In genomic region chr19:37564624-37565369, GRCh38 we compare ENCODE assay signal across 30 cellular contexts. TPM values are rescaled to one million over a fixed set of nuclear protein-coding genes. Genes with fewer than 3 reads are reported as not detected.
DNase-seq lines count a peak whose midpoint lies in the region; ATAC-seq, FAIRE-seq and TF ChIP-seq lines count a peak whose summit lies in the region.
"Had no signal": no experiment of that assay in that cellular context is flagged by ENCODE, and none has a peak within 500 bp of the region (broad histone marks: within the 10 kb centered on the region; RNA-seq: fewer than 3 reads in every experiment).

No MANE protein-coding gene starts in this region.

- SMC1A ChIA-PET in GM12878 (lab: Charles Lee; ENCODE audit: uncharacterized antibody, unreplicated experiment), result no interaction called here

- RAD21 ChIA-PET in HCT116 (lab: Charles Lee; ENCODE audit: low non-redundant PET in 1 of 2, low total read pairs in 2 of 2, uncharacterized antibody in 2 of 2, unreplicated experiment in 2 of 2) (no interaction called here), GM12878 (lab: Charles Lee; ENCODE audit: unreplicated experiment) (no interaction called here)

- H3K36me3 ChIP-seq in HCT116 (ENCODE audit: control insufficient read depth in 1 of 2, insufficient read depth in 2 of 2, low read length in 2 of 2), result no peaks in the 10 kb centered on the region
- no peaks in the 10 kb centered on the region for H3K36me3 ChIP-seq in GM12878 (ENCODE audit: control insufficient read depth in 2 of 2, insufficient read depth in 2 of 2, low read length in 1 of 2)
- peaks cover 19% of the 10 kb centered on the region for H3K36me3 ChIP-seq in iPS-20b (ENCODE audit: insufficient read depth, low read depth, low read length)
- H3K36me3 ChIP-seq in vagina, result peaks cover 0 to 96% of the 10 kb centered on the region in 2 donors
- H3K36me3 ChIP-seq: colonic mucosa had no signal

- peak; percentile 93 for FAIRE-seq in A549 (lab: Jason Lieb, UNC)
- FAIRE-seq in GM12878 (lab: Jason Lieb, UNC), result no peak
- FAIRE-seq: bronchial epithelial cell, endometrium, GM18507 had no signal

- no peak for TF ChIP-seq CTCF in A549 (IDR thresholded peaks at IDR 0.05)
- TF ChIP-seq CTCF in HCT116 (IDR thresholded peaks at IDR 0.05 in 2 of 3, conservative IDR thresholded peaks at IDR 0.05 in 1 of 3; ENCODE audit: borderline replicate concordance in 1 of 3, insufficient read depth in 1 of 3, low read depth in 2 of 3, low read length in 2 of 3), result no peak
- no peak for TF ChIP-seq CTCF in GM12878 (IDR thresholded peaks at IDR 0.05 in 2 of 3, conservative IDR thresholded peaks at IDR 0.05 in 1 of 3; ENCODE audit: control insufficient read depth in 2 of 3, extremely low read depth in 1 of 3, insufficient read depth in 1 of 3, low read depth in 3 of 3, low read length in 3 of 3)
- no peak for TF ChIP-seq CTCF in vagina (IDR thresholded peaks at IDR 0.05)

- H3K4me3 ChIP-seq in A549 (no peak overlapping the region), HCT116 (replicated peaks in 1 of 2; ENCODE audit: low read depth in 1 of 2, low read length in 2 of 2) (no peak overlapping the region), GM12878 (no peak overlapping the region), iPS-20b (ENCODE audit: low read length) (0 out of 2 replicates have a peak overlapping the region, but pooled peaks have one; percentile 16), vagina (no peak overlapping the region)
- H3K4me3 ChIP-seq: colonic mucosa had no signal

- H3K9me2 ChIP-seq in HCT116 (ENCODE audit: insufficient read depth), result no peaks in the 10 kb centered on the region

- H3K27me3 ChIP-seq in HCT116 (ENCODE audit: insufficient read depth, low read length) (no peaks in the 10 kb centered on the region), GM12878 (replicated peaks in 1 of 2; ENCODE audit: control insufficient read depth in 2 of 2, insufficient read depth in 2 of 2, low read length in 1 of 2) (no peaks in the 10 kb centered on the region), iPS-20b (ENCODE audit: insufficient read depth, low read length) (no peaks in the 10 kb centered on the region), vagina (no peaks in the 10 kb centered on the region)
- H3K27me3 ChIP-seq: colonic mucosa had no signal

- no peaks in the 10 kb centered on the region for H3K79me2 ChIP-seq in HCT116 (ENCODE audit: insufficient read depth, low read length)
- H3K79me2 ChIP-seq in GM12878 (ENCODE audit: control insufficient read depth, insufficient read depth, low read length), result no peaks in the 10 kb centered on the region

- TF ChIP-seq RAD21 in A549 (conservative IDR thresholded peaks at IDR 0.05 in 1 of 2, IDR thresholded peaks at IDR 0.05 in 1 of 2), result no peak
- TF ChIP-seq RAD21 in HCT116 (IDR thresholded peaks at IDR 0.05; ENCODE audit: low read depth), result no peak
- TF ChIP-seq RAD21 in GM12878 (IDR thresholded peaks at IDR 0.05; ENCODE audit: insufficient read depth, low read depth, low read length), result no peak

- H3K9ac ChIP-seq in HCT116 (ENCODE audit: low read length), result no peak overlapping the region
- no peak overlapping the region for H3K9ac ChIP-seq in GM12878 (ENCODE audit: control insufficient read depth, insufficient read depth, low read length)
- no peak overlapping the region for H3K9ac ChIP-seq in iPS-20b (ENCODE audit: low read depth, low read length)

- H3K4me1 ChIP-seq in A549 (no peaks in the 10 kb centered on the region), HCT116 (ENCODE audit: control insufficient read depth in 1 of 2, insufficient read depth in 2 of 2, low read length in 2 of 2) (no peaks in the 10 kb centered on the region), GM12878 (ENCODE audit: control insufficient read depth, insufficient read depth, low read length) (no peaks in the 10 kb centered on the region), iPS-20b (ENCODE audit: insufficient read depth, low read length) (no peaks in the 10 kb centered on the region), vagina (no peaks in the 10 kb centered on the region)
- H3K4me1 ChIP-seq: colonic mucosa had no signal

- in situ Hi-C loops in GM12878 (cut with MboI), result no loop called here

- 18% methylated on average over 7 of the region's 7 CpGs for WGBS in A549 (ENCODE audit: missing lambda C conversion rate)
- 58% methylated on average over 7 of the region's 7 CpGs for WGBS in GM12878 (ENCODE audit: insufficient coverage, insufficient replicate concordance, low lambda C conversion rate, missing lambda C conversion rate)

- BruUV-seq in HCT116 (replicated peaks; lab: Mats Ljungman, UMichigan) (no TSS peak), GM12878 (replicated peaks; lab: Mats Ljungman, UMichigan) (no TSS peak)

- TF ChIP-seq EP300 in A549 (IDR thresholded peaks at IDR 0.05) (no peak), GM12878 (IDR thresholded peaks at IDR 0.05; ENCODE audit: borderline replicate concordance in 1 of 2, control insufficient read depth in 1 of 2, low read depth in 2 of 2, low read length in 2 of 2) (no peak)

- H4K20me1 ChIP-seq in HCT116 (ENCODE audit: insufficient read depth), result no peaks in the 10 kb centered on the region
- H4K20me1 ChIP-seq in GM12878 (ENCODE audit: control insufficient read depth, insufficient read depth), result no peaks in the 10 kb centered on the region

- peaks cover 100% of the 10 kb centered on the region for H3K9me3 ChIP-seq in A549
- H3K9me3 ChIP-seq in HCT116 (ENCODE audit: control insufficient read depth in 1 of 2, insufficient read depth in 1 of 2, low read depth in 1 of 2, low read length in 2 of 2), result peaks cover 41 to 55% of the 10 kb centered on the region in 2 experiments; a peak in 3 of 4 replicates
- peaks cover 20% of the 10 kb centered on the region for H3K9me3 ChIP-seq in GM12878 (replicated peaks; ENCODE audit: control insufficient read depth, insufficient read depth, low read length)
- peaks cover 97% of the 10 kb centered on the region for H3K9me3 ChIP-seq in iPS-20b (ENCODE audit: insufficient read depth, low read depth, low read length)
- peaks cover 66% of the 10 kb centered on the region for H3K9me3 ChIP-seq in vagina

- ATAC-seq in A549 (no peak), HCT116 (no peak), GM12878 (no peak), GM19467 (IDR thresholded peaks at IDR 0.05; ENCODE audit: unreplicated experiment) (no peak), left ventricle myocardium superior (no peak)
- ATAC-seq: left lobe of liver, natural killer cell had no signal

- H3K27ac ChIP-seq in A549 (no peak overlapping the region), HCT116 (ENCODE audit: low read depth, low read length) (no peak overlapping the region), GM12878 (ENCODE audit: control insufficient read depth, insufficient read depth) (no peak overlapping the region), iPS-20b (ENCODE audit: low read length) (no peak overlapping the region), vagina (no peak overlapping the region)
- H3K27ac ChIP-seq: colonic mucosa, RWPE1 had no signal

- TF ChIP-seq POLR2A in A549 (IDR thresholded peaks at IDR 0.05; ENCODE audit: low read length) (no peak), HCT116 (IDR thresholded peaks at IDR 0.05; ENCODE audit: borderline replicate concordance, extremely low read depth, insufficient read depth, insufficient read length) (no peak), GM12878 (IDR thresholded peaks at IDR 0.05; ENCODE audit: low read depth, low read length) (no peak), vagina (IDR thresholded peaks at IDR 0.05) (no peak)

- CTCF ChIA-PET in A549 (lab: Yijun Ruan, JAX), result no interaction called here
- CTCF ChIA-PET in HCT116 (lab: Charles Lee), result no interaction called here
- CTCF ChIA-PET in GM12878 (lab: Yijun Ruan, JAX), result no interaction called here

- POLR2A ChIA-PET in A549 (lab: Yijun Ruan, JAX) (no interaction called here), HCT116 (lab: Charles Lee) (no interaction called here), GM12878 (lab: Charles Lee) (no interaction called here)

- H3K4me2 ChIP-seq in A549 (no peak overlapping the region), HCT116 (ENCODE audit: low read length) (no peak overlapping the region), GM12878 (ENCODE audit: control insufficient read depth, insufficient read depth) (no peak overlapping the region)

- intact Hi-C loops in HCT116 (cut with micrococcal nuclease), result no loop called here
- intact Hi-C loops in GM12878 (cut with micrococcal nuclease; ENCODE audit: unreplicated experiment), result no loop called here
- intact Hi-C loops in vagina (cut with DNase I), result no loop called here
- intact Hi-C loops in left ventricle myocardium superior (cut with micrococcal nuclease), result no loop called here

- no peak for DNase-seq in A549 (ENCODE audit: low read depth in 1 of 2, low spot score in 1 of 2)
- DNase-seq in HCT116 (ENCODE audit: low read depth, low spot score), result no peak
- no peak for DNase-seq in GM12878 (ENCODE audit: low read depth, low spot score)
- no peak for DNase-seq in NCI-H1930 (lab: John Stamatoyannopoulos, UW)
- no peak for DNase-seq in vagina (ENCODE audit: extremely low spot score in 2 of 2)
- no peak for DNase-seq in left ventricle myocardium superior
- DNase-seq: activated CD4-positive, alpha-beta T cell treated with anti-CD3 and anti-CD28 coated beads, Interleukin-2, amount 50 U/mL, for 48 hours; activated CD4-positive, CD25-positive, alpha-beta regulatory T cell; activated CD8-positive, alpha-beta memory T cell treated with anti-CD3 and anti-CD28 coated beads, Interleukin-2, amount 50 U/mL, for 4 hours; activated naive CD4-positive, alpha-beta T cell treated with anti-CD3 and anti-CD28 coated beads, Interleukin-2, amount 10 ng/mL, durations not matched to agents 7 days and 5 days; amygdala; colonic mucosa; DMS79; GF-D8; hippocampal formation; IMR-90; natural killer cell; NCI-H1092 treated with DMSO at 0.1 percent for 48 hours; NCI-H2029; NCI-H226; NCI-H774; occipital lobe; stimulated activated CD4-positive, alpha-beta T cell treated with anti-CD3 and anti-CD28 coated beads, Interleukin-2, amount 100 ng/mL, for 24 hours had no signal

- H2AFZ ChIP-seq in HCT116 (ENCODE audit: low read depth, low read length, poor library complexity, severe bottlenecking) (no peak overlapping the region), GM12878 (ENCODE audit: control insufficient read depth, low read depth, low read length) (no peak overlapping the region)

RNA-seq across cellular contexts. Expression of gene ZNF571, which starts 29.8 kb away (rescaled TPM):
- 2.5 and 2.7 TPM in 2 replicates for polyA plus RNA-seq in A549 (2011; rRNA removed)
- 0.30 and 0.32 TPM in 2 replicates for polyA plus RNA-seq in A549 (2012; cell fraction: cytosol; rRNA removed)
- polyA plus RNA-seq in A549 (2012; cell fraction: nucleus; rRNA removed), result 0.23 and 0.31 TPM in 2 replicates
- 0.97 to 1.4 TPM (median 1.3 TPM) in 3 replicates for polyA plus RNA-seq in A549 (2017; fragmentation: RNase III; extraction: RNeasy Plus Mini Kit Qiagen cat#74134 plus additional on column Dnase treatment)
- 0.78 and 0.95 TPM in 2 replicates for polyA minus RNA-seq in A549 (2011; rRNA and poly(A)+ RNA removed)
- 0.10 TPM for total RNA-seq in HCT116 (2021; ENCODE audit: unreplicated experiment)
- 0.04 and 0.07 TPM in 2 replicates for polyA plus RNA-seq in HCT116 (2012)
- 7.1 and 16.7 TPM in 2 replicates for total RNA-seq in GM12878 (2013; cell fraction: nucleolus; rRNA removed)
- total RNA-seq in GM12878 (2014; rRNA removed), result 0.22 and 0.34 TPM in 2 replicates
- total RNA-seq in GM12878 (2014; rRNA removed; fragmentation: Illumina TruSeq; extraction: Trizol), result 0.45 and 0.51 TPM in 2 replicates
- 0.38 and 0.56 TPM in 2 replicates for total RNA-seq in GM12878 (2021)
- 0.38 TPM for polyA plus RNA-seq in GM12878 (2011; ENCODE audit: low read depth)
- polyA plus RNA-seq in GM12878 (2011; rRNA removed), result 1.5 and 4.6 TPM in 2 replicates
- polyA plus RNA-seq in GM12878 (2011; cell fraction: cytosol; rRNA removed), result 0.52 and 1.7 TPM in 2 replicates
- 2.1 and 2.9 TPM in 2 replicates for polyA plus RNA-seq in GM12878 (2011; cell fraction: nucleus; rRNA removed)
- 0.92 and 1.2 TPM in 2 replicates for polyA plus RNA-seq in GM12878 (2012)
- polyA plus RNA-seq in GM12878 (2014; fragmentation: Illumina TruSeq; extraction: Trizol), result 0.38 and 0.44 TPM in 2 replicates
- under 1 TPM; 0.27 to 0.92 TPM for polyA plus RNA-seq in GM12878 (2014; fragmentation: Nextera tagmentation; extraction: Ambion mirVana)
- 0.19 and 0.46 TPM in 2 replicates for polyA plus RNA-seq in GM12878 (2014; rRNA removed)
- polyA plus RNA-seq in GM12878 (2016; fragmentation: Nextera tagmentation; extraction: Ambion mirVana), result under 1 TPM; 0.57 to 0.99 TPM
- 1.8 and 2.0 TPM in 2 replicates for polyA minus RNA-seq in GM12878 (2011; rRNA and poly(A)+ RNA removed)
- polyA minus RNA-seq in GM12878 (2011; cell fraction: cytosol; rRNA and poly(A)+ RNA removed), result 0.52 and 0.53 TPM in 2 replicates
- polyA minus RNA-seq in GM12878 (2011; cell fraction: nucleus; rRNA and poly(A)+ RNA removed), result 2.1 and 3.4 TPM in 2 replicates
- total RNA-seq in vagina, result 2.9 TPM
- 3.8 TPM for total RNA-seq in left ventricle myocardium superior

RNA-seq across cellular contexts. Expression of gene ZNF540, which starts 29.9 kb away (rescaled TPM):
- 0.12 and 0.13 TPM in 2 replicates for polyA plus RNA-seq in A549 (2011; rRNA removed)
- 0.05 TPM in 1 of 2 replicates, not detected in the other for polyA plus RNA-seq in A549 (2012; cell fraction: cytosol; rRNA removed)
- not detected in 2 replicates for polyA plus RNA-seq in A549 (2012; cell fraction: nucleus; rRNA removed)
- polyA plus RNA-seq in A549 (2017; fragmentation: RNase III; extraction: RNeasy Plus Mini Kit Qiagen cat#74134 plus additional on column Dnase treatment), result 0.15 to 0.39 TPM (median 0.22 TPM) in 3 replicates
- not detected in 2 replicates for polyA minus RNA-seq in A549 (2011; rRNA and poly(A)+ RNA removed)
- not detected for total RNA-seq in HCT116 (2021; ENCODE audit: unreplicated experiment)
- 0.04 TPM in 1 of 2 replicates, not detected in the other for polyA plus RNA-seq in HCT116 (2012)
- 4.9 and 5.9 TPM in 2 replicates for total RNA-seq in GM12878 (2013; cell fraction: nucleolus; rRNA removed)
- total RNA-seq in GM12878 (2014; rRNA removed), result 0.17 and 0.38 TPM in 2 replicates
- total RNA-seq in GM12878 (2014; rRNA removed; fragmentation: Illumina TruSeq; extraction: Trizol), result 0.18 and 0.41 TPM in 2 replicates
- 0.21 TPM in 1 of 2 replicates, not detected in the other for total RNA-seq in GM12878 (2021)
- polyA plus RNA-seq in GM12878 (2011; ENCODE audit: low read depth), result 0.31 TPM
- polyA plus RNA-seq in GM12878 (2011; rRNA removed), result 2.3 and 3.4 TPM in 2 replicates
- 1.3 and 1.6 TPM in 2 replicates for polyA plus RNA-seq in GM12878 (2011; cell fraction: cytosol; rRNA removed)
- 2.5 and 4.3 TPM in 2 replicates for polyA plus RNA-seq in GM12878 (2011; cell fraction: nucleus; rRNA removed)
- polyA plus RNA-seq in GM12878 (2012), result 0.43 and 0.74 TPM in 2 replicates
- 0.24 and 0.31 TPM in 2 replicates for polyA plus RNA-seq in GM12878 (2014; fragmentation: Illumina TruSeq; extraction: Trizol)
- polyA plus RNA-seq in GM12878 (2014; fragmentation: Nextera tagmentation; extraction: Ambion mirVana), result 1 to 10 TPM in 1 of 2 experiments, under 1 TPM in 1; 0.60 to 1.3 TPM
- 0.24 and 0.60 TPM in 2 replicates for polyA plus RNA-seq in GM12878 (2014; rRNA removed)
- polyA plus RNA-seq in GM12878 (2016; fragmentation: Nextera tagmentation; extraction: Ambion mirVana), result under 1 TPM; 0.54 to 0.76 TPM
- 0.93 and 1.7 TPM in 2 replicates for polyA minus RNA-seq in GM12878 (2011; rRNA and poly(A)+ RNA removed)
- polyA minus RNA-seq in GM12878 (2011; cell fraction: cytosol; rRNA and poly(A)+ RNA removed), result not detected in 2 replicates
- polyA minus RNA-seq in GM12878 (2011; cell fraction: nucleus; rRNA and poly(A)+ RNA removed), result 0.57 and 1.3 TPM in 2 replicates
- total RNA-seq in vagina, result 6.4 TPM
- total RNA-seq in left ventricle myocardium superior, result 8.8 TPM

RNA-seq across cellular contexts. Expression of gene ZNF793, which starts 58.1 kb away (rescaled TPM):
- 0.12 and 0.16 TPM in 2 replicates for polyA plus RNA-seq in A549 (2011; rRNA removed)
- 0.01 and 0.03 TPM in 2 replicates for polyA plus RNA-seq in A549 (2012; cell fraction: cytosol; rRNA removed)
- 0.11 and 0.17 TPM in 2 replicates for polyA plus RNA-seq in A549 (2012; cell fraction: nucleus; rRNA removed)
- 0.04 to 0.17 TPM (median 0.07 TPM) in 3 replicates for polyA plus RNA-seq in A549 (2017; fragmentation: RNase III; extraction: RNeasy Plus Mini Kit Qiagen cat#74134 plus additional on column Dnase treatment)
- 0.29 TPM in 2 replicates for polyA minus RNA-seq in A549 (2011; rRNA and poly(A)+ RNA removed)
- not detected for total RNA-seq in HCT116 (2021; ENCODE audit: unreplicated experiment)
- not detected in 2 replicates for polyA plus RNA-seq in HCT116 (2012)
- 4.2 and 5.1 TPM in 2 replicates for total RNA-seq in GM12878 (2013; cell fraction: nucleolus; rRNA removed)
- total RNA-seq in GM12878 (2014; rRNA removed), result 0.27 and 0.28 TPM in 2 replicates
- 0.31 and 0.32 TPM in 2 replicates for total RNA-seq in GM12878 (2014; rRNA removed; fragmentation: Illumina TruSeq; extraction: Trizol)
- 0.56 and 0.62 TPM in 2 replicates for total RNA-seq in GM12878 (2021)
- polyA plus RNA-seq in GM12878 (2011; ENCODE audit: low read depth), result 0.88 TPM
- 0.99 and 1.1 TPM in 2 replicates for polyA plus RNA-seq in GM12878 (2011; rRNA removed)
- polyA plus RNA-seq in GM12878 (2011; cell fraction: cytosol; rRNA removed), result 0.43 and 0.87 TPM in 2 replicates
- 1.3 and 1.6 TPM in 2 replicates for polyA plus RNA-seq in GM12878 (2011; cell fraction: nucleus; rRNA removed)
- 0.91 and 1.3 TPM in 2 replicates for polyA plus RNA-seq in GM12878 (2012)
- 0.35 and 1.4 TPM in 2 replicates for polyA plus RNA-seq in GM12878 (2014; fragmentation: Illumina TruSeq; extraction: Trizol)
- under 1 TPM; 0.10 to 0.15 TPM for polyA plus RNA-seq in GM12878 (2014; fragmentation: Nextera tagmentation; extraction: Ambion mirVana)
- 0.27 and 0.61 TPM in 2 replicates for polyA plus RNA-seq in GM12878 (2014; rRNA removed)
- polyA plus RNA-seq in GM12878 (2016; fragmentation: Nextera tagmentation; extraction: Ambion mirVana), result under 1 TPM; 0.23 to 0.51 TPM
- 0.88 and 0.98 TPM in 2 replicates for polyA minus RNA-seq in GM12878 (2011; rRNA and poly(A)+ RNA removed)
- 1.4 TPM in 1 of 2 replicates, not detected in the other for polyA minus RNA-seq in GM12878 (2011; cell fraction: cytosol; rRNA and poly(A)+ RNA removed)
- polyA minus RNA-seq in GM12878 (2011; cell fraction: nucleus; rRNA and poly(A)+ RNA removed), result 0.60 and 1.2 TPM in 2 replicates
- total RNA-seq in vagina, result 3.7 TPM
- total RNA-seq in left ventricle myocardium superior, result 6.4 TPM
